ENCODE assay signal across 14 cellular contexts in genomic region chr2:85580206-85580605, GRCh38. TPM values are rescaled to one million over a fixed set of nuclear protein-coding genes. Genes with fewer than 3 reads are reported as not detected.
DNase-seq lines count a peak whose midpoint lies in the region; ATAC-seq and TF ChIP-seq lines count a peak whose summit lies in the region.
"Had no signal": no experiment of that assay in that cellular context is flagged by ENCODE, and none has a peak within 500 bp of the region (broad histone marks: within the 10 kb centered on the region; RNA-seq: fewer than 3 reads in every experiment).

No MANE protein-coding gene starts in this region.

- H3K27ac Mint-ChIP-seq in MCF 10A (ENCODE audit: low read depth, unreplicated experiment) (no peak overlapping the region), T-helper 17 cell (peak overlapping the region; percentile 97), mesothelial cell of epicardium (peak overlapping the region; percentile 39)
- peak overlapping the region in 3 of 7 donors; percentile 42 to 72 (median 64) for H3K27ac Mint-ChIP-seq in CD4-positive, alpha-beta memory T cell

- no peak overlapping the region for H3K4me3 Mint-ChIP-seq in MCF 10A (ENCODE audit: unreplicated experiment)
- H3K4me3 Mint-ChIP-seq in T-helper 17 cell = peak overlapping the region; percentile 52
- no peak overlapping the region for H3K4me3 Mint-ChIP-seq in mesothelial cell of epicardium
- H3K4me3 Mint-ChIP-seq in CD4-positive, alpha-beta memory T cell = peak overlapping the region in 4 of 8 donors; percentile 40 to 64 (median 41)

- TF ChIP-seq POLR2A in breast epithelium (IDR thresholded peaks at IDR 0.05) = no peak

- POLR2A ChIA-PET in MCF 10A (lab: Yijun Ruan, JAX) = interaction anchor here (0.7 to 5.4 kb wide), 7 partner anchors 9 to 143 kb away, joined by 3 to 113 read pairs (median 3); partner anchors contain the start of gene RNF181
- POLR2A ChIA-PET in CD4-positive, alpha-beta memory T cell (lab: Charles Lee; ENCODE audit: partially characterized antibody) = interaction anchor here (1.2 to 5.7 kb wide), 6 partner anchors 13 to 253 kb away, joined by 4 to 50 read pairs (median 8); partner anchors contain the start of genes C2orf68, MAT2A, RNF181 and TGOLN2

- H3K9me3 Mint-ChIP-seq in MCF 10A (ENCODE audit: unreplicated experiment) (no peaks in the 10 kb centered on the region), mesothelial cell of epicardium (no peaks in the 10 kb centered on the region)
- H3K9me3 Mint-ChIP-seq in CD4-positive, alpha-beta memory T cell = no peaks in the 10 kb centered on the region
- H3K9me3 Mint-ChIP-seq: brain had no signal

- no peak for ATAC-seq in T-helper 17 cell

- H3K4me3 ChIP-seq in breast epithelium = no peak overlapping the region
- no peak overlapping the region for H3K4me3 ChIP-seq in subcutaneous abdominal adipose tissue (ENCODE audit: low read depth in 1 of 5, low read length in 5 of 5)
- no peak overlapping the region for H3K4me3 ChIP-seq in CD4-positive, alpha-beta memory T cell (ENCODE audit: low read length in 2 of 2)

- BruUV-seq in MCF 10A (replicated peaks; lab: Mats Ljungman, UMichigan) = no TSS peak

- DNase-seq in breast epithelium (ENCODE audit: low spot score in 2 of 2) (no peak), MCF 10A (ENCODE audit: unreplicated experiment) (no peak), T-helper 17 cell (no peak), mesothelial cell of epicardium (ENCODE audit: low spot score in 2 of 2, unreplicated experiment in 2 of 2) (no peak), cerebellum (ENCODE audit: low spot score) (no peak)
- no peak for DNase-seq in CD4-positive, alpha-beta memory T cell
- no peak for DNase-seq in stimulated activated CD4-positive, alpha-beta T cell treated with anti-CD3 and anti-CD28 coated beads, Interleukin-4, amount 100 ng/mL, for 24 hours
- DNase-seq: activated effector memory CD4-positive, alpha-beta T cell treated with anti-CD3 and anti-CD28 coated beads, Interleukin-2, amount 50 U/mL, for 16 hours; foreskin melanocyte; NCI-H2029; NCI-H69; stimulated activated naive CD4-positive, alpha-beta T cell treated with Interleukin-2 at 50 U/mL for 16 hours had no signal

- no peaks in the 10 kb centered on the region for H3K27me3 Mint-ChIP-seq in MCF 10A (ENCODE audit: insufficient read depth, unreplicated experiment)
- H3K27me3 Mint-ChIP-seq in T-helper 17 cell = no peaks in the 10 kb centered on the region
- H3K27me3 Mint-ChIP-seq in mesothelial cell of epicardium (ENCODE audit: low read depth) = no peaks in the 10 kb centered on the region
- no peaks in the 10 kb centered on the region for H3K27me3 Mint-ChIP-seq in CD4-positive, alpha-beta memory T cell

- H3K27ac ChIP-seq in breast epithelium (peak overlapping the region; percentile 92 to 98), subcutaneous abdominal adipose tissue (ENCODE audit: low read depth, low read length) (peak overlapping the region; percentile 73)
- H3K27ac ChIP-seq in CD4-positive, alpha-beta memory T cell (ENCODE audit: low read depth, low read length) = no peak overlapping the region

- H3K9me3 ChIP-seq in breast epithelium (no peaks in the 10 kb centered on the region), T-helper 17 cell (ENCODE audit: control insufficient read depth, low read length, poor library complexity, severe bottlenecking) (no peaks in the 10 kb centered on the region), subcutaneous abdominal adipose tissue (ENCODE audit: control insufficient read depth in 5 of 5, low read length in 5 of 5) (no peaks in the 10 kb centered on the region)
- H3K9me3 ChIP-seq in CD4-positive, alpha-beta memory T cell (ENCODE audit: control insufficient read depth in 1 of 2, low read length in 2 of 2) = no peaks in the 10 kb centered on the region

- no peak for TF ChIP-seq CTCF in breast epithelium (IDR thresholded peaks at IDR 0.05)
- TF ChIP-seq CTCF in MCF 10A (IDR thresholded peaks at IDR 0.05; ENCODE audit: unreplicated experiment) = no peak
- TF ChIP-seq CTCF in mesothelial cell of epicardium (IDR thresholded peaks at IDR 0.05; ENCODE audit: unreplicated experiment) = no peak

- H3K36me3 Mint-ChIP-seq in MCF 10A (ENCODE audit: insufficient read depth, unreplicated experiment) = peaks cover 42% of the 10 kb centered on the region
- H3K36me3 Mint-ChIP-seq in T-helper 17 cell (ENCODE audit: low read depth) = peaks cover 3% of the 10 kb centered on the region
- H3K36me3 Mint-ChIP-seq in mesothelial cell of epicardium = peaks cover 7% of the 10 kb centered on the region
- peaks cover 22 to 30% of the 10 kb centered on the region in 2 donors for H3K36me3 Mint-ChIP-seq in CD4-positive, alpha-beta memory T cell
- H3K36me3 Mint-ChIP-seq: brain had no signal

- peak overlapping the region in 1 of 5 donors; percentile 53 for H3K9ac ChIP-seq in subcutaneous abdominal adipose tissue (ENCODE audit: low read length in 5 of 5)

- no peaks in the 10 kb centered on the region for H3K27me3 ChIP-seq in breast epithelium
- H3K27me3 ChIP-seq in subcutaneous abdominal adipose tissue (ENCODE audit: control insufficient read depth in 5 of 5, insufficient read depth in 4 of 5, low read length in 5 of 5) = no peaks in the 10 kb centered on the region
- no peaks in the 10 kb centered on the region for H3K27me3 ChIP-seq in CD4-positive, alpha-beta memory T cell (ENCODE audit: insufficient read depth, low read length)

- H3K4me1 ChIP-seq in breast epithelium (peaks cover 7 to 14% of the 10 kb centered on the region in 2 donors), subcutaneous abdominal adipose tissue (ENCODE audit: control insufficient read depth in 5 of 5, insufficient read depth in 5 of 5, low read length in 5 of 5) (peaks cover 9 to 65% (median 56%) of the 10 kb centered on the region in 5 donors)
- peaks cover 48% of the 10 kb centered on the region for H3K4me1 ChIP-seq in CD4-positive, alpha-beta memory T cell (ENCODE audit: insufficient read depth, low read length)

- intact Hi-C loops in breast epithelium (cut with DNase I; ENCODE audit: low total_unique reads) (no loop called here), MCF 10A (cut with micrococcal nuclease) (no loop called here)
- intact Hi-C loops in CD4-positive, alpha-beta memory T cell (cut with micrococcal nuclease) = no loop called here

- H3K4me1 Mint-ChIP-seq in MCF 10A (ENCODE audit: insufficient read depth, unreplicated experiment) (peaks cover 17% of the 10 kb centered on the region), T-helper 17 cell (peaks cover 33% of the 10 kb centered on the region), mesothelial cell of epicardium (peaks cover 43% of the 10 kb centered on the region)
- H3K4me1 Mint-ChIP-seq in CD4-positive, alpha-beta memory T cell = peaks cover 33 to 69% (median 53%) of the 10 kb centered on the region in 4 donors

- H3K36me3 ChIP-seq in breast epithelium (no peaks in the 10 kb centered on the region), subcutaneous abdominal adipose tissue (ENCODE audit: control insufficient read depth in 5 of 5, insufficient read depth in 5 of 5, low read length in 5 of 5) (peaks cover 0 to 4% (median 0%) of the 10 kb centered on the region in 5 donors)
- H3K36me3 ChIP-seq in CD4-positive, alpha-beta memory T cell (ENCODE audit: insufficient read depth, low read length) = peaks cover 15% of the 10 kb centered on the region

- CTCF ChIA-PET in MCF 10A (lab: Yijun Ruan, JAX) = interaction anchor here (0.5 to 1.1 kb wide), 2 partner anchors 12 to 13 kb away, joined by 3 to 5 read pairs; no protein-coding TSS in a partner anchor
- CTCF ChIA-PET in CD4-positive, alpha-beta memory T cell (lab: Charles Lee; ENCODE audit: partially characterized antibody) = interaction anchor here (0.7 kb wide), 1 partner anchor 28 kb away, joined by 3 read pairs; no protein-coding TSS in a partner anchor

RNA-seq across cellular contexts. Expression of gene VAMP8, which starts 2.8 kb away (rescaled TPM):
- total RNA-seq in breast epithelium = 100 to 1,000 TPM in 1 of 3 donors, 10 to 100 TPM in 2; 23.2 to 127 (median 55.7) TPM
- 49.9 and 56.0 TPM in 2 replicates for total RNA-seq in MCF 10A (2022)
- 100 to 1,000 TPM in 1 of 2 donors, 10 to 100 TPM in 1; 82.3 to 104 TPM for total RNA-seq in T-helper 17 cell
- total RNA-seq in mesothelial cell of epicardium = 51.0 to 55.7 TPM (median 55.5 TPM) in 3 replicates
- total RNA-seq in CD4-positive, alpha-beta memory T cell = 100 to 1,000 TPM in 1 of 2 experiments, 10 to 100 TPM in 1; 98.5 to 107 TPM
- polyA plus RNA-seq in CD4-positive, alpha-beta memory T cell = 100 to 1,000 TPM; 401 to 612 TPM
- 1.6 TPM for total RNA-seq in cerebellum

RNA-seq across cellular contexts. Expression of gene VAMP5, which starts 4.0 kb away (rescaled TPM):
- total RNA-seq in breast epithelium (10 to 100 TPM; 33.8 to 92.0 (median 50.8) TPM), MCF 10A (2022) (1.6 and 3.0 TPM in 2 replicates), T-helper 17 cell (10 to 100 TPM; 38.2 to 39.5 TPM), mesothelial cell of epicardium (2.5 to 3.7 TPM (median 3.4 TPM) in 3 replicates), cerebellum (6.7 TPM)
- 10 to 100 TPM; 25.5 to 25.6 TPM for total RNA-seq in CD4-positive, alpha-beta memory T cell
- 100 to 1,000 TPM; 109 to 136 TPM for polyA plus RNA-seq in CD4-positive, alpha-beta memory T cell

RNA-seq across cellular contexts. Expression of gene RNF181, which starts 15.3 kb away (rescaled TPM):
- total RNA-seq in breast epithelium (100 to 1,000 TPM; 131 to 243 (median 161) TPM), MCF 10A (2022) (125 and 215 TPM in 2 replicates), T-helper 17 cell (10 to 100 TPM; 42.8 to 43.3 TPM), mesothelial cell of epicardium (76.6 to 87.4 TPM (median 82.8 TPM) in 3 replicates), cerebellum (39.8 TPM)
- 10 to 100 TPM; 73.6 to 77.1 TPM for total RNA-seq in CD4-positive, alpha-beta memory T cell
- 100 to 1,000 TPM; 176 to 215 TPM for polyA plus RNA-seq in CD4-positive, alpha-beta memory T cell

RNA-seq across cellular contexts. Expression of gene GGCX, which starts 18.9 kb away (rescaled TPM):
- total RNA-seq in breast epithelium (10 to 100 TPM; 26.7 to 35.1 (median 31.8) TPM), MCF 10A (2022) (49.1 and 52.2 TPM in 2 replicates), T-helper 17 cell (10 to 100 TPM; 15.6 to 17.8 TPM), mesothelial cell of epicardium (57.4 to 58.2 TPM (median 57.7 TPM) in 3 replicates), cerebellum (34.1 TPM)
- 10 to 100 TPM; 28.5 to 38.1 TPM for total RNA-seq in CD4-positive, alpha-beta memory T cell
- 10 to 100 TPM in 1 of 2 donors, 1 to 10 TPM in 1; 8.4 to 11.0 TPM for polyA plus RNA-seq in CD4-positive, alpha-beta memory T cell

RNA-seq across cellular contexts. Expression of gene TMEM150A, which starts 22.3 kb away (rescaled TPM):
- total RNA-seq in breast epithelium (10 to 100 TPM; 20.8 to 40.0 (median 22.6) TPM), MCF 10A (2022) (12.5 and 14.5 TPM in 2 replicates), T-helper 17 cell (1 to 10 TPM; 6.4 to 7.7 TPM), mesothelial cell of epicardium (13.5 to 15.2 TPM (median 14.4 TPM) in 3 replicates), cerebellum (6.3 TPM)
- 10 to 100 TPM; 13.3 to 14.3 TPM for total RNA-seq in CD4-positive, alpha-beta memory T cell
- 10 to 100 TPM; 15.3 to 17.9 TPM for polyA plus RNA-seq in CD4-positive, alpha-beta memory T cell
